ENCODE assay signal across 23 cellular contexts in the genomic region with DNA sequence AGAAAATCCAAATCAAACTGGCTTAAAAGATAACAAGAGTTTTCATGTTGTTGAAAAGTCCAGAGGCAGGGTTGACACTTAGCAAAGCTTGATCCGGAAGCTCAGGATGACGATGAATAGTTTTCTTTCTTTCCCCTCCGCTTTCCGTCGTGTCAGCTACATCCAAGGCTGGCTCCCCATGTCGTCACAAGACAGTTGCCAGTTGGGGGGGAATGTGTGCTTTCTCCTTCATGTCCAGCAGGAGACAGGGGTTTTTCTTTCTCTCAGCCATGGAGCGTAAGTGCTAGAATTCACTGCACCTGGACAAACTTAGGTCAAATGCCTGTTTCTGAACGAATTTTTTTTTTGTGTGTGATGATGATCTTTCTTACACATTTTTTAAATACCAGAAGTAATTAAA.
A peak's percentile ranks its signal among the peaks of the same experiment; 100 is the strongest.
DNase-seq lines count a peak whose midpoint lies in the region; ATAC-seq and TF ChIP-seq lines count a peak whose summit lies in the region.
"Had no signal": no experiment of that assay in that cellular context is flagged by ENCODE, and none has a peak within 500 bp of the region (broad histone marks: within the 10 kb centered on the region; RNA-seq: fewer than 3 reads in every experiment).

No MANE protein-coding gene starts in this region.

- TF ChIP-seq CTCF in GM23338 (conservative IDR thresholded peaks at IDR 0.05; ENCODE audit: low read depth in 2 of 2) (peak; percentile 6 to 23; a peak in 2 of 4 replicates), hepatocyte (IDR thresholded peaks at IDR 0.05; ENCODE audit: poor library complexity) (no peak), neural crest cell (conservative IDR thresholded peaks at IDR 0.05) (no peak)

- DNase-seq in GM23338 (ENCODE audit: low spot score) (peak; percentile 76), NT2/D1 (ENCODE audit: low read depth, low spot score) (peak; percentile 38), hepatocyte (ENCODE audit: low spot score) (peak; percentile 21), neural crest cell (ENCODE audit: low read depth, low spot score) (peak; percentile 53), cerebellum (ENCODE audit: low spot score) (no peak), MV-4-11 (lab: John Stamatoyannopoulos, UW) (no peak), OCI-M1 (lab: John Stamatoyannopoulos, UW) (no peak)
- DNase-seq: activated CD4-positive, alpha-beta memory T cell treated with anti-CD3 and anti-CD28 coated beads for 36 hours; activated effector memory CD4-positive, alpha-beta T cell treated with Interleukin-2 at 50 U/mL for 16 hours; activated naive CD8-positive, alpha-beta T cell treated with anti-CD3 and anti-CD28 coated beads for 36 hours; HFFc6; left lung; MG63; naive B cell; NCI-H187; NCI-H345; NCI-H82; SHP77; T-cell; thyroid gland had no signal

- H3K9me2 ChIP-seq in GM23338 (ENCODE audit: insufficient read depth) (no peaks in the 10 kb centered on the region), hepatocyte (replicated peaks; ENCODE audit: insufficient read depth) (no peaks in the 10 kb centered on the region)

- no peaks in the 10 kb centered on the region for H3K9me3 Mint-ChIP-seq in GM23338
- no peaks in the 10 kb centered on the region for H3K9me3 Mint-ChIP-seq in neural crest cell
- H3K9me3 Mint-ChIP-seq: activated CD4-positive, alpha-beta memory T cell treated with anti-CD3 and anti-CD28 coated beads for 36 hours; activated naive CD8-positive, alpha-beta T cell treated with anti-CD3 and anti-CD28 coated beads for 36 hours; dendritic cell treated with granulocyte-macrophage colony-stimulating factor and Interleukin-4, amounts not matched to agents 40 ng/mL and 50 ng/mL, for 4 days; stimulated activated naive CD8-positive, alpha-beta T cell treated with anti-CD3 and anti-CD28 coated beads, Interleukin-15, Interleukin-2, amounts not matched to agents 100 ng/mL and 50 ng/mL, for 24 hours; T-cell had no signal

- no peaks in the 10 kb centered on the region for H3F3A ChIP-seq in GM23338 (replicated peaks; ENCODE audit: low read depth)

- H3K27ac ChIP-seq in GM23338 (ENCODE audit: low read depth) = no peak overlapping the region
- H3K27ac ChIP-seq in hepatocyte = no peak overlapping the region
- H3K27ac ChIP-seq: ascending aorta, left lung, thyroid gland had no signal

- H3K9me3 ChIP-seq in NT2/D1 (ENCODE audit: insufficient read depth, low read length) (no peaks in the 10 kb centered on the region; the same call in 1 of the 2 replicates), hepatocyte (ENCODE audit: low read depth) (no peaks in the 10 kb centered on the region)
- H3K9me3 ChIP-seq: ascending aorta, left lung, MG63, thyroid gland had no signal

- H3K4me1 ChIP-seq in GM23338 (ENCODE audit: insufficient read depth) = peaks cover 50% of the 10 kb centered on the region
- H3K4me1 ChIP-seq in NT2/D1 (ENCODE audit: insufficient read depth, insufficient read length) = peaks cover 10% of the 10 kb centered on the region
- H3K4me1 ChIP-seq in hepatocyte (ENCODE audit: insufficient read depth) = no peaks in the 10 kb centered on the region
- H3K4me1 ChIP-seq: ascending aorta, left lung, thyroid gland had no signal

- no peaks in the 10 kb centered on the region for H3K79me2 ChIP-seq in GM23338 (replicated peaks; ENCODE audit: insufficient read depth)
- H3K79me2 ChIP-seq in hepatocyte = no peaks in the 10 kb centered on the region

- H3K36me3 Mint-ChIP-seq in GM23338 (ENCODE audit: low read depth) = no peaks in the 10 kb centered on the region
- H3K36me3 Mint-ChIP-seq in neural crest cell (ENCODE audit: low read depth) = no peaks in the 10 kb centered on the region
- H3K36me3 Mint-ChIP-seq: activated CD4-positive, alpha-beta memory T cell treated with anti-CD3 and anti-CD28 coated beads for 36 hours; activated naive CD8-positive, alpha-beta T cell treated with anti-CD3 and anti-CD28 coated beads for 36 hours; naive B cell; T-cell had no signal

- H4K20me1 ChIP-seq in GM23338 (replicated peaks; ENCODE audit: insufficient read depth) = no peaks in the 10 kb centered on the region
- no peaks in the 10 kb centered on the region for H4K20me1 ChIP-seq in hepatocyte (ENCODE audit: insufficient read depth, poor library complexity, severe bottlenecking)

- no peak overlapping the region for H2AFZ ChIP-seq in GM23338
- H2AFZ ChIP-seq in hepatocyte = no peak overlapping the region

- no peak overlapping the region for H3K9ac ChIP-seq in NT2/D1 (ENCODE audit: insufficient read length, low read depth)

- H3K4me3 Mint-ChIP-seq in GM23338 (0 out of 3 replicates have a peak overlapping the region, but pooled peaks have one; percentile 14), neural crest cell (peak overlapping the region; percentile 65)
- H3K4me3 Mint-ChIP-seq: activated CD4-positive, alpha-beta memory T cell treated with anti-CD3 and anti-CD28 coated beads for 36 hours; activated naive CD8-positive, alpha-beta T cell treated with anti-CD3 and anti-CD28 coated beads for 36 hours; dendritic cell treated with granulocyte-macrophage colony-stimulating factor and Interleukin-4, amounts not matched to agents 40 ng/mL and 50 ng/mL, for 4 days; HFFc6; naive B cell; stimulated activated naive CD8-positive, alpha-beta T cell treated with anti-CD3 and anti-CD28 coated beads, Interleukin-15, Interleukin-2, amounts not matched to agents 100 ng/mL and 50 ng/mL, for 24 hours; T-cell had no signal

- H3K27me3 Mint-ChIP-seq in GM23338 (ENCODE audit: insufficient read depth, low read depth, poor library complexity) (peaks cover 59% of the 10 kb centered on the region), neural crest cell (ENCODE audit: low read depth) (no peaks in the 10 kb centered on the region)

- H3K4me3 ChIP-seq in GM23338 = peak overlapping the region; percentile 17; the same call in 1 of the 2 replicates
- no peak overlapping the region for H3K4me3 ChIP-seq in NT2/D1 (ENCODE audit: insufficient read length, low read depth)
- H3K4me3 ChIP-seq in hepatocyte = no peak overlapping the region
- H3K4me3 ChIP-seq: ascending aorta, left lung, MG63, thyroid gland had no signal

- peak; percentile 37 for ATAC-seq in GM23338
- ATAC-seq: left lung, T-cell had no signal

- peak overlapping the region; percentile 62 for H3K4me2 ChIP-seq in GM23338
- no peak overlapping the region for H3K4me2 ChIP-seq in hepatocyte

- H3K4me1 Mint-ChIP-seq in GM23338 (peaks cover 45% of the 10 kb centered on the region), neural crest cell (peaks cover 82% of the 10 kb centered on the region)
- H3K4me1 Mint-ChIP-seq: activated naive CD8-positive, alpha-beta T cell treated with anti-CD3 and anti-CD28 coated beads for 36 hours; naive B cell; T-cell had no signal

- WGBS in hepatocyte (ENCODE audit: low lambda C conversion rate, missing lambda C conversion rate) = 33% methylated on average over 8 of the region's 8 CpGs

- H3K27me3 ChIP-seq in GM23338 (ENCODE audit: insufficient read depth) = peaks cover 84% of the 10 kb centered on the region
- H3K27me3 ChIP-seq in NT2/D1 (ENCODE audit: insufficient read depth, insufficient read length) = peaks cover 89% of the 10 kb centered on the region
- peaks cover 5% of the 10 kb centered on the region for H3K27me3 ChIP-seq in hepatocyte
- H3K27me3 ChIP-seq: ascending aorta, thyroid gland had no signal

- H3K36me3 ChIP-seq in GM23338 (ENCODE audit: insufficient read depth) (no peaks in the 10 kb centered on the region), NT2/D1 (ENCODE audit: insufficient read depth, insufficient read length, low read length) (no peaks in the 10 kb centered on the region), hepatocyte (replicated peaks; ENCODE audit: insufficient read depth, low read depth) (no peaks in the 10 kb centered on the region)
- H3K36me3 ChIP-seq: ascending aorta, left lung, MG63, thyroid gland had no signal

- no peak overlapping the region for H3K27ac Mint-ChIP-seq in GM23338
- peak overlapping the region; percentile 99 for H3K27ac Mint-ChIP-seq in neural crest cell (ENCODE audit: unreplicated experiment)
- H3K27ac Mint-ChIP-seq: activated CD4-positive, alpha-beta memory T cell treated with anti-CD3 and anti-CD28 coated beads for 36 hours; activated naive CD8-positive, alpha-beta T cell treated with anti-CD3 and anti-CD28 coated beads for 36 hours; dendritic cell treated with granulocyte-macrophage colony-stimulating factor and Interleukin-4, amounts not matched to agents 40 ng/mL and 50 ng/mL, for 4 days; HFFc6; naive B cell; stimulated activated naive CD8-positive, alpha-beta T cell treated with anti-CD3 and anti-CD28 coated beads, Interleukin-15, Interleukin-2, amounts not matched to agents 100 ng/mL and 50 ng/mL, for 24 hours; T-cell had no signal

TF ChIP-seq in GM23338, 12 proteins besides CTCF, POLR2A, EP300 and RAD21:
- no peak for TF ChIP-seq ZNF114 (CRISPR knock-in tag; IDR thresholded peaks at IDR 0.05)
- peak; percentile 76 for TF ChIP-seq CREB1 (CRISPR knock-in tag; IDR thresholded peaks at IDR 0.05; ENCODE audit: low read depth)
- TF ChIP-seq, protein P1, sequence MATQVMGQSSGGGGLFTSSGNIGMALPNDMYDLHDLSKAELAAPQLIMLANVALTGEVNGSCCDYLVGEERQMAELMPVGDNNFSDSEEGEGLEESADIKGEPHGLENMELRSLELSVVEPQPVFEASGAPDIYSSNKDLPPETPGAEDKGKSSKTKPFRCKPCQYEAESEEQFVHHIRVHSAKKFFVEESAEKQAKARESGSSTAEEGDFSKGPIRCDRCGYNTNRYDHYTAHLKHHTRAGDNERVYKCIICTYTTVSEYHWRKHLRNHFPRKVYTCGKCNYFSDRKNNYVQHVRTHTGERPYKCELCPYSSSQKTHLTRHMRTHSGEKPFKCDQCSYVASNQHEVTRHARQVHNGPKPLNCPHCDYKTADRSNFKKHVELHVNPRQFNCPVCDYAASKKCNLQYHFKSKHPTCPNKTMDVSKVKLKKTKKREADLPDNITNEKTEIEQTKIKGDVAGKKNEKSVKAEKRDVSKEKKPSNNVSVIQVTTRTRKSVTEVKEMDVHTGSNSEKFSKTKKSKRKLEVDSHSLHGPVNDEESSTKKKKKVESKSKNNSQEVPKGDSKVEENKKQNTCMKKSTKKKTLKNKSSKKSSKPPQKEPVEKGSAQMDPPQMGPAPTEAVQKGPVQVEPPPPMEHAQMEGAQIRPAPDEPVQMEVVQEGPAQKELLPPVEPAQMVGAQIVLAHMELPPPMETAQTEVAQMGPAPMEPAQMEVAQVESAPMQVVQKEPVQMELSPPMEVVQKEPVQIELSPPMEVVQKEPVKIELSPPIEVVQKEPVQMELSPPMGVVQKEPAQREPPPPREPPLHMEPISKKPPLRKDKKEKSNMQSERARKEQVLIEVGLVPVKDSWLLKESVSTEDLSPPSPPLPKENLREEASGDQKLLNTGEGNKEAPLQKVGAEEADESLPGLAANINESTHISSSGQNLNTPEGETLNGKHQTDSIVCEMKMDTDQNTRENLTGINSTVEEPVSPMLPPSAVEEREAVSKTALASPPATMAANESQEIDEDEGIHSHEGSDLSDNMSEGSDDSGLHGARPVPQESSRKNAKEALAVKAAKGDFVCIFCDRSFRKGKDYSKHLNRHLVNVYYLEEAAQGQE (IDR thresholded peaks at IDR 0.05; ENCODE audit: unreplicated experiment) = no peak

Comparison
In these comparisons a context has a peak if more than half of its experiments do, and no peak if none do; other contexts are left out.
1. DNase-seq: peak in GM23338 (single experiment), NT2/D1 (single experiment), hepatocyte (single experiment) and neural crest cell (single experiment); none in cerebellum (single experiment), MV-4-11 (single experiment) and OCI-M1 (single experiment).
2. CTCF ChIP-seq: peak in GM23338 (2 of 2); none in hepatocyte (single experiment) and neural crest cell (single experiment).